In the genomic region with DNA sequence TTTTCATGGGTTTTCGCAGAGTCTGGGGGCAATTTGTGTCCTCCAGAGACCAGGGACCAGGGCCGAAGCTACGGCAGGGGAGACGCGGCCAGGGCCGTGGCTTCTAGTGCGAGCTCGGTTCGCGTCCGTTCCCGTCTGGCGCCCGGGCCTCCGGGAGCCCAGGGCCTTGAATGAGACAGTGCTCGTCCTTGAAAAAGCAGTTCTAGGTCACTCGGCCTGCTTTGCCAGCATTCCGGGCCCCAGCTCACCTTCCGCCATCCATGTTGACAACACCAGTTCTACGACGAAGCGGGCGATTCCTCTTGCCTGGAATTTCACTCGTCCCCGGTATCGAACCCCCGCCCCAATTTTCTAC, we compare ENCODE assay signal across 9 cellular contexts. TPM values are rescaled to one million over a fixed set of nuclear protein-coding genes. Genes with fewer than 3 reads are reported as not detected.
A peak's percentile ranks its signal among the peaks of the same experiment; 100 is the strongest.
DNase-seq lines count a peak whose midpoint lies in the region; ATAC-seq lines count a peak whose summit lies in the region.
"Had no signal": no experiment of that assay in that cellular context is flagged by ENCODE, and none has a peak within 500 bp of the region (broad histone marks: within the 10 kb centered on the region; RNA-seq: fewer than 3 reads in every experiment).

No MANE protein-coding gene starts in this region.

- no peaks in the 10 kb centered on the region for H3K27me3 ChIP-seq in neuron (ENCODE audit: insufficient read depth, low read length)

- peaks cover 16% of the 10 kb centered on the region for H3K27me3 Mint-ChIP-seq in activated CD4-positive, alpha-beta T cell treated with anti-CD3 and anti-CD28 coated beads, Interleukin-2, amount 10 ng/mL, durations not matched to agents 24 days and 14 days

- H3K36me3 Mint-ChIP-seq in activated CD4-positive, alpha-beta T cell treated with anti-CD3 and anti-CD28 coated beads, Interleukin-2, amount 10 ng/mL, durations not matched to agents 24 days and 14 days (ENCODE audit: low read depth), result peaks cover 29% of the 10 kb centered on the region

- peak overlapping the region; percentile 88 for H3K4me3 Mint-ChIP-seq in activated CD4-positive, alpha-beta T cell treated with anti-CD3 and anti-CD28 coated beads, Interleukin-2, amount 10 ng/mL, durations not matched to agents 24 days and 14 days

- H3K9me3 ChIP-seq in neuron (ENCODE audit: low read length), result peaks cover 2% of the 10 kb centered on the region

- peaks cover 19% of the 10 kb centered on the region for H3K9me3 Mint-ChIP-seq in activated CD4-positive, alpha-beta T cell treated with anti-CD3 and anti-CD28 coated beads, Interleukin-2, amount 10 ng/mL, durations not matched to agents 24 days and 14 days

- DNase-seq in activated CD4-positive, alpha-beta T cell treated with anti-CD3 and anti-CD28 coated beads, Interleukin-2, amount 10 ng/mL, durations not matched to agents 24 days and 14 days, result no peak
- DNase-seq in fibroblast of gingiva (ENCODE audit: low read depth) (peak; percentile 15), inferior parietal cortex (ENCODE audit: extremely low spot score) (no peak), NCI-H2171 (lab: John Stamatoyannopoulos, UW) (no peak)
- DNase-seq in NK-92 treated with Interleukin-12 subunit alpha and Interleukin-12 subunit beta, amount 100 ng/mL, for 24 hours (lab: John Stamatoyannopoulos, UW), result no peak

- peak; percentile 20 for ATAC-seq in GM18502 (IDR thresholded peaks at IDR 0.05; ENCODE audit: poor library complexity, unreplicated experiment)
- ATAC-seq in HG02852 (IDR thresholded peaks at IDR 0.05; ENCODE audit: unreplicated experiment), result peak; percentile 21

- H3K4me3 ChIP-seq in neuron (ENCODE audit: low read length), result peak overlapping the region; percentile 68

- peaks cover 28% of the 10 kb centered on the region for H3K4me1 ChIP-seq in neuron (ENCODE audit: insufficient read depth, low read length)

- peak overlapping the region; percentile 97 for H3K27ac Mint-ChIP-seq in activated CD4-positive, alpha-beta T cell treated with anti-CD3 and anti-CD28 coated beads, Interleukin-2, amount 10 ng/mL, durations not matched to agents 24 days and 14 days

- intact Hi-C loops in activated CD4-positive, alpha-beta T cell treated with anti-CD3 and anti-CD28 coated beads, Interleukin-2, amount 10 ng/mL, durations not matched to agents 24 days and 14 days (cut with micrococcal nuclease), result loop anchor here (1.0 kb wide), 4 partner anchors 15 to 152 kb away; partner anchors contain the start of genes ASB8, CCDC184, SENP1 and ZNF641

- H3K36me3 ChIP-seq in neuron (ENCODE audit: insufficient read depth, low read length), result no peaks in the 10 kb centered on the region

- peak overlapping the region; percentile 24 for H2AFZ ChIP-seq in neuron (ENCODE audit: low read depth, low read length)

- peaks cover 28% of the 10 kb centered on the region for H3K4me1 Mint-ChIP-seq in activated CD4-positive, alpha-beta T cell treated with anti-CD3 and anti-CD28 coated beads, Interleukin-2, amount 10 ng/mL, durations not matched to agents 24 days and 14 days

RNA-seq across cellular contexts. Expression of gene OR10AD1, which starts 4.5 kb away (rescaled TPM):
- not detected in 2 replicates for total RNA-seq in activated CD4-positive, alpha-beta T cell treated with anti-CD3 and anti-CD28 coated beads, Interleukin-2, amount 10 ng/mL, durations not matched to agents 24 days and 14 days
- total RNA-seq: T-helper 2 cell treated with Interferon-gamma antibody and Interleukin-4, amounts not matched to agents 100 ng/mL and 5 ng/mL, for 36 hours had no signal

RNA-seq across cellular contexts. Expression of gene CCDC184, which starts 15.2 kb away (rescaled TPM):
- 0.38 and 0.44 TPM in 2 replicates for total RNA-seq in activated CD4-positive, alpha-beta T cell treated with anti-CD3 and anti-CD28 coated beads, Interleukin-2, amount 10 ng/mL, durations not matched to agents 24 days and 14 days
- total RNA-seq: T-helper 2 cell treated with Interferon-gamma antibody and Interleukin-4, amounts not matched to agents 100 ng/mL and 5 ng/mL, for 36 hours had no signal

RNA-seq across cellular contexts. Expression of gene ASB8, which starts 41.3 kb away (rescaled TPM):
- 30.0 and 35.8 TPM in 2 replicates for total RNA-seq in activated CD4-positive, alpha-beta T cell treated with anti-CD3 and anti-CD28 coated beads, Interleukin-2, amount 10 ng/mL, durations not matched to agents 24 days and 14 days
